ENCODE assay signal across 8 cellular contexts in the genomic region with DNA sequence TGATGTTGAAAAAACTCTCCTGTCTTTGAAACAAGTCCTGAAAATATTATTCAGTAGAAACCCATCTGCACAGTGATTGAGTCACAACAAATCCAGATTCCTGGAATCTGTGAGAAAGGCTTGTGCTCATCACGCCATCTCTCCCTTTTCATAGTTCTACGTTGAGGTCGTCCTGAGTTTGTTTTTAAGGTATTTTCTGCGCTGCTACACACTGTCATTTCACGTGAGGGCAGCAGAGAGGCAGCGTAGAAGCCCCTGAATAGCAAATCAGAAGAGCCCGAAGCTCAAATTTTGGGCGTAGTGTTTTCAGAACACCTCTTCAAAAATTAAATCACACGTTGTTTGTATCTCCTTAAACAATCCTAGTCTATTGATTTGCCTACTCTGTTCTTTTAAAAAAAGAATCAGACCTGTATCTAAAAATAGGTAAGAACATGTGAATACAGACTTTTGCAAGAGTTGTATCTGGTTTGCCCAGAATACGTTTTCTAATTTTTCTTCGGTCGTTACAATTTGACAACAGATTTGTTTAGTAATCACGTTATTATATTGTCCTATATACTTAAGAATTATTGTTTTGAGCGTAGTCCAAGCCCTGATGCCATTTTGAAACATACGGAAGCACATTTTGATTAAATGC.
A peak's percentile ranks its signal among the peaks of the same experiment; 100 is the strongest.
DNase-seq lines count a peak whose midpoint lies in the region; ATAC-seq and TF ChIP-seq lines count a peak whose summit lies in the region.

No MANE protein-coding gene starts in this region.

- H3K27me3 Mint-ChIP-seq in activated naive CD8-positive, alpha-beta T cell treated with anti-CD3 and anti-CD28 coated beads, Interleukin-2, amount 10 ng/mL, durations not matched to agents 7 days and 5 days, result no peaks in the 10 kb centered on the region
- peaks cover 18% of the 10 kb centered on the region for H3K27me3 Mint-ChIP-seq in activated naive CD8-positive, alpha-beta T cell treated with anti-CD3 and anti-CD28 coated beads for 36 hours

- H3K9me2 ChIP-seq in HCT116 (ENCODE audit: insufficient read depth), result no peaks in the 10 kb centered on the region

- H3K36me3 ChIP-seq in HCT116 (ENCODE audit: control insufficient read depth in 1 of 2, insufficient read depth in 2 of 2, low read length in 2 of 2) (no peaks in the 10 kb centered on the region), trophoblast cell (ENCODE audit: control insufficient read depth in 1 of 2, insufficient read depth in 2 of 2, low read length in 2 of 2) (no peaks in the 10 kb centered on the region)

- no peak overlapping the region for H2BK120ac ChIP-seq in trophoblast cell (ENCODE audit: insufficient read depth, low read length, poor library complexity)

- intact Hi-C loops in HCT116 (cut with micrococcal nuclease), result loop anchor here (2.0 to 10.0 kb wide), 4 partner anchors 188 to 858 kb away; a partner anchor contains a TSS

- no peak overlapping the region for H3K4me2 ChIP-seq in HCT116 (ENCODE audit: low read length)
- H3K4me2 ChIP-seq in trophoblast cell (ENCODE audit: low read length), result no peak overlapping the region

- H3K9ac ChIP-seq in HCT116 (ENCODE audit: low read length), result no peak overlapping the region
- no peak overlapping the region for H3K9ac ChIP-seq in trophoblast cell (ENCODE audit: low read length)

- H3K79me2 ChIP-seq in HCT116 (ENCODE audit: insufficient read depth, low read length) (no peaks in the 10 kb centered on the region), trophoblast cell (ENCODE audit: control insufficient read depth, insufficient read depth, low read length, poor library complexity) (no peaks in the 10 kb centered on the region)

- H3K9me3 Mint-ChIP-seq in activated naive CD8-positive, alpha-beta T cell treated with anti-CD3 and anti-CD28 coated beads, Interleukin-2, amount 10 ng/mL, durations not matched to agents 7 days and 5 days, result no peaks in the 10 kb centered on the region
- H3K9me3 Mint-ChIP-seq in activated naive CD8-positive, alpha-beta T cell treated with anti-CD3 and anti-CD28 coated beads for 36 hours, result no peaks in the 10 kb centered on the region

- TF ChIP-seq CTCF in HCT116 (IDR thresholded peaks at IDR 0.05 in 2 of 3, conservative IDR thresholded peaks at IDR 0.05 in 1 of 3; ENCODE audit: borderline replicate concordance in 1 of 3, insufficient read depth in 1 of 3, low read depth in 2 of 3, low read length in 2 of 3) (peak; percentile 36 to 68 (median 54); a peak in 5 of 6 replicates), LNCaP clone FGC (IDR thresholded peaks at IDR 0.05; ENCODE audit: control insufficient read depth, extremely low read depth, insufficient read depth) (peak; percentile 83), fibroblast of the aortic adventitia (IDR thresholded peaks at IDR 0.05; ENCODE audit: insufficient read depth, low read length) (peak; percentile 88)

- WGBS in trophoblast cell (ENCODE audit: extremely low coverage, insufficient coverage, insufficient read length), result no CpG with 5 or more reads among the region's 15 CpGs

- no peak overlapping the region for H3K4me3 Mint-ChIP-seq in activated naive CD8-positive, alpha-beta T cell treated with anti-CD3 and anti-CD28 coated beads, Interleukin-2, amount 10 ng/mL, durations not matched to agents 7 days and 5 days
- H3K4me3 Mint-ChIP-seq in activated naive CD8-positive, alpha-beta T cell treated with anti-CD3 and anti-CD28 coated beads for 36 hours, result no peak overlapping the region

- POLR2A ChIA-PET in activated naive CD8-positive, alpha-beta T cell treated with anti-CD3 and anti-CD28 coated beads, Interleukin-2, amount 10 ng/mL, durations not matched to agents 7 days and 5 days (lab: Charles Lee), result no interaction called here
- POLR2A ChIA-PET in HCT116 (lab: Charles Lee), result no interaction called here

- TF ChIP-seq POLR2A in HCT116 (IDR thresholded peaks at IDR 0.05; ENCODE audit: borderline replicate concordance, extremely low read depth, insufficient read depth, insufficient read length), result no peak

- RAD21 ChIA-PET in HCT116 (lab: Charles Lee; ENCODE audit: low non-redundant PET in 1 of 2, low total read pairs in 2 of 2, uncharacterized antibody in 2 of 2, unreplicated experiment in 2 of 2), result no interaction called here

- H2AFZ ChIP-seq in HCT116 (ENCODE audit: low read depth, low read length, poor library complexity, severe bottlenecking) (peak overlapping the region; percentile 24), trophoblast cell (ENCODE audit: insufficient read depth, low read length, poor library complexity) (no peak overlapping the region)

- H4K91ac ChIP-seq in trophoblast cell (ENCODE audit: low read depth, low read length), result no peak overlapping the region

- no peak overlapping the region for H4K8ac ChIP-seq in trophoblast cell (ENCODE audit: low read depth, low read length)

- H3K27ac ChIP-seq in HCT116 (ENCODE audit: low read depth, low read length), result no peak overlapping the region
- no peak overlapping the region for H3K27ac ChIP-seq in trophoblast cell (ENCODE audit: low read depth, low read length)

- no peak overlapping the region for H2AK5ac ChIP-seq in trophoblast cell (ENCODE audit: low read length)

- H4K12ac ChIP-seq in trophoblast cell (ENCODE audit: low read depth, low read length), result no peak overlapping the region

- BruUV-seq in HCT116 (replicated peaks; lab: Mats Ljungman, UMichigan), result no TSS peak

- H3K4me1 ChIP-seq in HCT116 (ENCODE audit: control insufficient read depth in 1 of 2, insufficient read depth in 2 of 2, low read length in 2 of 2), result no peaks in the 10 kb centered on the region
- H3K4me1 ChIP-seq in trophoblast cell (ENCODE audit: control insufficient read depth in 1 of 2, insufficient read depth in 2 of 2, low read length in 2 of 2), result no peaks in the 10 kb centered on the region

- H3K23ac ChIP-seq in trophoblast cell (ENCODE audit: low read length), result no peak overlapping the region

- no peak overlapping the region for H3K4ac ChIP-seq in trophoblast cell (ENCODE audit: low read depth, low read length)

- no peak overlapping the region for H3K14ac ChIP-seq in trophoblast cell (ENCODE audit: low read length)

- no peak overlapping the region for H2BK12ac ChIP-seq in trophoblast cell (ENCODE audit: low read length)

- H3K4me3 ChIP-seq in HCT116 (replicated peaks in 1 of 2; ENCODE audit: low read depth in 1 of 2, low read length in 2 of 2) (no peak overlapping the region), LNCaP clone FGC (ENCODE audit: low read depth, low read length) (no peak overlapping the region), fibroblast of the aortic adventitia (ENCODE audit: low read depth, low read length) (no peak overlapping the region), trophoblast cell (ENCODE audit: low read depth, low read length) (no peak overlapping the region)

- H3K27ac Mint-ChIP-seq in activated naive CD8-positive, alpha-beta T cell treated with anti-CD3 and anti-CD28 coated beads, Interleukin-2, amount 10 ng/mL, durations not matched to agents 7 days and 5 days, result no peak overlapping the region
- no peak overlapping the region for H3K27ac Mint-ChIP-seq in activated naive CD8-positive, alpha-beta T cell treated with anti-CD3 and anti-CD28 coated beads for 36 hours

- no peak overlapping the region for H2BK5ac ChIP-seq in trophoblast cell (ENCODE audit: low read depth, low read length, poor library complexity)

- H3K4me1 Mint-ChIP-seq in activated naive CD8-positive, alpha-beta T cell treated with anti-CD3 and anti-CD28 coated beads, Interleukin-2, amount 10 ng/mL, durations not matched to agents 7 days and 5 days, result peaks cover 2% of the 10 kb centered on the region
- H3K4me1 Mint-ChIP-seq in activated naive CD8-positive, alpha-beta T cell treated with anti-CD3 and anti-CD28 coated beads for 36 hours, result no peaks in the 10 kb centered on the region

- CTCF ChIA-PET in HCT116 (lab: Charles Lee), result interaction anchor here (0.8 to 2.9 kb wide), 13 partner anchors 11 to 858 kb away, joined by 3 to 44 read pairs (median 5); a partner anchor contains a TSS

- no peaks in the 10 kb centered on the region for H3K9me3 ChIP-seq in HCT116 (ENCODE audit: control insufficient read depth in 1 of 2, insufficient read depth in 1 of 2, low read depth in 1 of 2, low read length in 2 of 2)
- H3K9me3 ChIP-seq in trophoblast cell (ENCODE audit: insufficient read depth, low read depth, low read length), result no peaks in the 10 kb centered on the region

- H3K79me1 ChIP-seq in trophoblast cell (ENCODE audit: low read length), result no peaks in the 10 kb centered on the region

- no peak overlapping the region for H3K18ac ChIP-seq in trophoblast cell (ENCODE audit: low read length)

- no peaks in the 10 kb centered on the region for H3K36me3 Mint-ChIP-seq in activated naive CD8-positive, alpha-beta T cell treated with anti-CD3 and anti-CD28 coated beads, Interleukin-2, amount 10 ng/mL, durations not matched to agents 7 days and 5 days
- H3K36me3 Mint-ChIP-seq in activated naive CD8-positive, alpha-beta T cell treated with anti-CD3 and anti-CD28 coated beads for 36 hours, result no peaks in the 10 kb centered on the region

- DNase-seq in activated naive CD8-positive, alpha-beta T cell treated with anti-CD3 and anti-CD28 coated beads, Interleukin-2, amount 10 ng/mL, durations not matched to agents 7 days and 5 days, result no peak
- DNase-seq in activated naive CD8-positive, alpha-beta T cell treated with anti-CD3 and anti-CD28 coated beads for 36 hours, result no peak
- peak; percentile 22 for DNase-seq in HCT116 (ENCODE audit: low read depth, low spot score)
- no peak for DNase-seq in LNCaP clone FGC (ENCODE audit: low read depth)
- peak; percentile 76 for DNase-seq in fibroblast of the aortic adventitia (ENCODE audit: low read depth)
- peak; percentile 48 to 72 for DNase-seq in trophoblast cell
- DNase-seq in stimulated activated CD4-positive, alpha-beta T cell treated with anti-CD3 and anti-CD28 coated beads, Interleukin-4, amount 100 ng/mL, for 1 hour, result no peak

- peaks cover 11% of the 10 kb centered on the region; the same call in 1 of the 2 replicates for H3K27me3 ChIP-seq in HCT116 (ENCODE audit: insufficient read depth, low read length)
- H3K27me3 ChIP-seq in trophoblast cell (ENCODE audit: insufficient read depth, low read length), result no peaks in the 10 kb centered on the region

- no peaks in the 10 kb centered on the region for H4K20me1 ChIP-seq in HCT116 (ENCODE audit: insufficient read depth)

- peak; percentile 56 for ATAC-seq in activated naive CD8-positive, alpha-beta T cell treated with anti-CD3 and anti-CD28 coated beads, Interleukin-2, amount 10 ng/mL, durations not matched to agents 7 days and 5 days (ENCODE audit: low read depth)
- peak; percentile 90 for ATAC-seq in HCT116
- peak; percentile 94 for ATAC-seq in SK-N-SH treated with all-trans-retinoic acid at 6 μM for 48 hours

- TF ChIP-seq RAD21 in HCT116 (IDR thresholded peaks at IDR 0.05; ENCODE audit: low read depth), result peak; percentile 50

TF ChIP-seq in HCT116, 20 proteins besides CTCF, POLR2A, EP300 and RAD21 (continues in another document):
- TF ChIP-seq JUND (IDR thresholded peaks at IDR 0.05) (no peak), EZH2phosphoT487 (IDR thresholded peaks at IDR 0.05; ENCODE audit: borderline replicate concordance) (no peak), CEBPB (IDR thresholded peaks at IDR 0.05; ENCODE audit: low read depth) (no peak)

TF ChIP-seq in SK-N-SH treated with all-trans-retinoic acid at 6 μM for 48 hours, 23 proteins besides CTCF, POLR2A, EP300 and RAD21 (continues in another document):
- no peak for TF ChIP-seq RARB (CRISPR knock-in tag; IDR thresholded peaks at IDR 0.05)

Comparison
In these comparisons a context has a peak if more than half of its experiments do, and no peak if none do; other contexts are left out.
1. DNase-seq: peak in HCT116 (single experiment), fibroblast of the aortic adventitia (single experiment) and trophoblast cell (2 of 2); none in activated naive CD8-positive, alpha-beta T cell treated with anti-CD3 and anti-CD28 coated beads, Interleukin-2, amount 10 ng/mL, durations not matched to agents 7 days and 5 days (single experiment), activated naive CD8-positive, alpha-beta T cell treated with anti-CD3 and anti-CD28 coated beads for 36 hours (single experiment), LNCaP clone FGC (single experiment) and stimulated activated CD4-positive, alpha-beta T cell treated with anti-CD3 and anti-CD28 coated beads, Interleukin-4, amount 100 ng/mL, for 1 hour (single experiment).
2. Peak in every context shown above with its lines, with median percentiles within 50 percentile points of each other: ATAC-seq and CTCF ChIP-seq.